Comparison of ENCODE assay signal across 8 cellular contexts in genomic region chr4:42750091-42750490, GRCh38.
A peak's percentile ranks its signal among the peaks of the same experiment; 100 is the strongest.
DNase-seq lines count a peak whose midpoint lies in the region; ATAC-seq and TF ChIP-seq lines count a peak whose summit lies in the region.

No MANE protein-coding gene starts in this region.

- DNase-seq in GM10266 (ENCODE audit: extremely low spot score) = peak; percentile 8
- peak; percentile 29 for DNase-seq in SKM-1 (lab: John Stamatoyannopoulos, UW; ENCODE audit: unreplicated experiment)
- DNase-seq in right cardiac atrium = peak in 1 of 3 donors; percentile 42
- DNase-seq in cerebellar cortex (ENCODE audit: low spot score) = no peak
- no peak for DNase-seq in occipital lobe (lab: John Stamatoyannopoulos, UW)
- no peak for DNase-seq in HuH-7 (ENCODE audit: low spot score)
- no peak for DNase-seq in epidermal melanocyte (ENCODE audit: insufficient read length, low spot score)

- TF ChIP-seq CTCF in GM10266 (IDR thresholded peaks at IDR 0.05; ENCODE audit: control insufficient read depth, insufficient read depth, low read depth, missing control alignments) (peak; percentile 25), HEK293 (tag by site-specific recombination; IDR thresholded peaks at IDR 0.05) (no peak)

- POLR2A ChIA-PET in HEK293 (lab: Yijun Ruan, JAX) = no interaction called here

- peak; percentile 70 to 76 for ATAC-seq in right cardiac atrium

- intact Hi-C loops in right cardiac atrium (cut with DNase I) = loop anchor here in 2 of 4 donors (2.0 to 10.0 kb wide), 2 partner anchors 179 to 185 kb away; no protein-coding TSS in a partner anchor

- WGBS in right cardiac atrium = 52% methylated on average over 1 of the region's 1 CpG

- H3K9me3 ChIP-seq in HEK293 (ENCODE audit: control insufficient read depth, insufficient read depth, low read depth, low read length) = no peaks in the 10 kb centered on the region
- no peaks in the 10 kb centered on the region for H3K9me3 ChIP-seq in right cardiac atrium (ENCODE audit: control insufficient read depth, low read length)

- H3K27me3 ChIP-seq in right cardiac atrium (ENCODE audit: control insufficient read depth, insufficient read depth) = no peaks in the 10 kb centered on the region

- CTCF ChIA-PET in HEK293 (lab: Yijun Ruan, JAX) = interaction anchor here (0.7 to 2.5 kb wide), 3 partner anchors 94 to 181 kb away, joined by 3 to 13 read pairs (median 6); no protein-coding TSS in a partner anchor

- H3K27ac ChIP-seq in HEK293 (ENCODE audit: extremely low read depth, low read depth, low read length) (no peak overlapping the region), right cardiac atrium (ENCODE audit: low read length) (no peak overlapping the region)

- H3K36me3 ChIP-seq in HEK293 (ENCODE audit: control insufficient read depth in 2 of 2, insufficient read depth in 1 of 2, low read length in 2 of 2) = no peaks in the 10 kb centered on the region

- H3K4me1 ChIP-seq in HEK293 (ENCODE audit: control insufficient read depth, insufficient read depth, low read length) (no peaks in the 10 kb centered on the region), right cardiac atrium (ENCODE audit: control insufficient read depth, insufficient read depth, low read length) (no peaks in the 10 kb centered on the region)

- H3K4me3 ChIP-seq in HEK293 (ENCODE audit: low read depth, low read length) (no peak overlapping the region), right cardiac atrium (ENCODE audit: low read length) (no peak overlapping the region)

TF ChIP-seq in HEK293, 187 proteins besides CTCF, POLR2A, EP300 and RAD21:
- no peak for TF ChIP-seq ZBTB17 (tag by site-specific recombination; IDR thresholded peaks at IDR 0.05)
- peak; percentile 39; the same call in 1 of the 2 replicates for TF ChIP-seq ZNF654 (tag by site-specific recombination; IDR thresholded peaks at IDR 0.05; ENCODE audit: low read depth)

Comparison
In these comparisons a context has a peak if more than half of its experiments do, and no peak if none do; other contexts are left out.
1. DNase-seq: peak in GM10266 (single experiment) and SKM-1 (single experiment); none in cerebellar cortex (single experiment), occipital lobe (single experiment), HuH-7 (single experiment) and epidermal melanocyte (single experiment).